In genomic region chr17:29159286-29159860, GRCh38 we compare ENCODE assay signal across 12 cellular contexts. TPM values are rescaled to one million over a fixed set of nuclear protein-coding genes. Genes with fewer than 3 reads are reported as not detected.
DNase-seq lines count a peak whose midpoint lies in the region; ATAC-seq, FAIRE-seq and TF ChIP-seq lines count a peak whose summit lies in the region.
"Had no signal": no experiment of that assay in that cellular context is flagged by ENCODE, and none has a peak within 500 bp of the region (broad histone marks: within the 10 kb centered on the region; RNA-seq: fewer than 3 reads in every experiment).

No MANE protein-coding gene starts in this region.

- no peaks in the 10 kb centered on the region for H3K36me3 Mint-ChIP-seq in activated naive CD4-positive, alpha-beta T cell treated with anti-CD3 and anti-CD28 coated beads, Interleukin-2, amount 50 U/mL, for 24 hours

- intact Hi-C loops in left lung (cut with DNase I), result no loop called here
- intact Hi-C loops in upper lobe of right lung (cut with DNase I), result no loop called here

- no peaks in the 10 kb centered on the region for H3K9me3 ChIP-seq in left lung
- no peaks in the 10 kb centered on the region for H3K9me3 ChIP-seq in upper lobe of right lung
- H3K9me3 ChIP-seq: prostate gland had no signal

- H3K27me3 ChIP-seq in left lung (no peaks in the 10 kb centered on the region), upper lobe of right lung (no peaks in the 10 kb centered on the region)

- TF ChIP-seq CTCF in left lung (IDR thresholded peaks at IDR 0.05), result no peak
- no peak for TF ChIP-seq CTCF in upper lobe of right lung (IDR thresholded peaks at IDR 0.05)
- TF ChIP-seq CTCF in D721Med (IDR thresholded peaks at IDR 0.05; ENCODE audit: insufficient read depth, missing control alignments), result no peak

- no peak for DNase-seq in activated naive CD4-positive, alpha-beta T cell treated with anti-CD3 and anti-CD28 coated beads, Interleukin-2, amount 50 U/mL, for 16 hours
- DNase-seq in left lung (no peak), upper lobe of right lung (no peak), MV-4-11 (lab: John Stamatoyannopoulos, UW) (no peak), D721Med (ENCODE audit: insufficient read length, low spot score) (no peak)
- DNase-seq: activated naive CD4-positive, alpha-beta T cell treated with Interleukin-2 at 50 U/mL for 16 hours; NCI-H526; T-helper 9 cell had no signal

- ATAC-seq in left lung (no peak), upper lobe of right lung (no peak), GM21786 (IDR thresholded peaks at IDR 0.05; ENCODE audit: unreplicated experiment) (no peak)

- H3K4me1 Mint-ChIP-seq in activated naive CD4-positive, alpha-beta T cell treated with anti-CD3 and anti-CD28 coated beads, Interleukin-2, amount 50 U/mL, for 24 hours, result peaks cover 22% of the 10 kb centered on the region

- peaks cover 50 to 74% of the 10 kb centered on the region in 2 donors for H3K4me1 ChIP-seq in left lung
- peaks cover 61% of the 10 kb centered on the region for H3K4me1 ChIP-seq in upper lobe of right lung

- H3K9me3 Mint-ChIP-seq in activated naive CD4-positive, alpha-beta T cell treated with anti-CD3 and anti-CD28 coated beads, Interleukin-2, amount 50 U/mL, for 24 hours, result no peaks in the 10 kb centered on the region

- no peak overlapping the region for H3K4me3 Mint-ChIP-seq in activated naive CD4-positive, alpha-beta T cell treated with anti-CD3 and anti-CD28 coated beads, Interleukin-2, amount 50 U/mL, for 24 hours

- H3K4me3 ChIP-seq in left lung (no peak overlapping the region), upper lobe of right lung (no peak overlapping the region)
- H3K4me3 ChIP-seq: prostate gland had no signal

- no peak for FAIRE-seq in D721Med (lab: Jason Lieb, UNC)

- H3K27me3 Mint-ChIP-seq in activated naive CD4-positive, alpha-beta T cell treated with anti-CD3 and anti-CD28 coated beads, Interleukin-2, amount 50 U/mL, for 24 hours, result no peaks in the 10 kb centered on the region

- H3K36me3 ChIP-seq in left lung, result no peaks in the 10 kb centered on the region
- no peaks in the 10 kb centered on the region for H3K36me3 ChIP-seq in upper lobe of right lung
- H3K36me3 ChIP-seq: prostate gland had no signal

- H3K27ac ChIP-seq in angular gyrus (ENCODE audit: low read depth, low read length), result peak overlapping the region; percentile 53
- peak overlapping the region; percentile 19 to 64 for H3K27ac ChIP-seq in left lung
- peak overlapping the region; percentile 58 for H3K27ac ChIP-seq in upper lobe of right lung
- H3K27ac ChIP-seq: prostate gland had no signal

- H3K27ac Mint-ChIP-seq in activated naive CD4-positive, alpha-beta T cell treated with anti-CD3 and anti-CD28 coated beads, Interleukin-2, amount 50 U/mL, for 24 hours, result peak overlapping the region; percentile 51

RNA-seq across cellular contexts. Expression of gene MYO18A, which starts 20.8 kb away (rescaled TPM):
- total RNA-seq in left lung (10 to 100 TPM; 55.9 to 58.3 TPM), upper lobe of right lung (51.0 TPM)
